ENCODE assay signal across 14 cellular contexts in genomic region chr15:61613729-61614128, GRCh38.
"Had no signal": no experiment of that assay in that cellular context is flagged by ENCODE, and none has a peak within 500 bp of the region (broad histone marks: within the 10 kb centered on the region; RNA-seq: fewer than 3 reads in every experiment).

No MANE protein-coding gene starts in this region.

- H3K27me3 ChIP-seq: tibial artery had no signal

- H3K4me1 ChIP-seq: tibial artery had no signal

- FAIRE-seq: endometrium, TTC549 had no signal

- H3K4me3 ChIP-seq: lung, tibial artery had no signal

- H3K27ac ChIP-seq: tibial artery had no signal

- ATAC-seq: natural killer cell treated with Interleukin-12 subunit alpha and Interleukin-12 subunit beta and Interleukin-15 and Interleukin-18, amount 100 ng/mL, for 72 hours had no signal

- H3K36me3 ChIP-seq: tibial artery had no signal

- DNase-seq: activated CD4-positive, alpha-beta T cell treated with anti-CD3 and anti-CD28 coated beads, Interleukin-2, amount 50 U/mL, for 48 hours; activated gamma-delta T cell treated with Interleukin-2 at 50 U/mL for 16 hours; cortex of kidney; hippocampal formation; islet precursor cell; nucleus accumbens; retina; stimulated activated CD8-positive, alpha-beta memory T cell treated with anti-CD3 and anti-CD28 coated beads, Interleukin-4, amount 100 ng/mL, for 48 hours; stimulated activated naive CD4-positive, alpha-beta T cell; tibial artery had no signal
